In the genomic region with DNA sequence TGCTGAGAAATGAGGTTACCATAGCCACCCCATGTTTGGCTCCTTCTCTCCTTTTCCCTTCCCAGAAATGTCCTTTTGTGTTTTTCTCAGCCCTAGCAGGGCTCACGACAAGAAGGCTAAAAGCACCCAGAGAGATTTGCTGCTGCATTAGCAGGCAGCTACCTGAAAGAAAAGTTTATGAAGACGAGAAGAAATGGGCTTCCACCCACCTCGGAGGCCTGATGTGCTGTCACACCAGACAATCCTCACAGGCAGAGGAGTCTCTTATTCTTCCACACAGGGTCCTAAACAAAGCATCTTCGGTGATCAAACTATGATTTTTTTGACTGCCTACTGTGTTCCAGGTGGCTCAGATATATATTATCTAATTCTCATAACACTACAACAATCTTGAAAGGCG, we compare ENCODE assay signal across 32 cellular contexts.
"Had no signal": no experiment of that assay in that cellular context is flagged by ENCODE, and none has a peak within 500 bp of the region (broad histone marks: within the 10 kb centered on the region; RNA-seq: fewer than 3 reads in every experiment).

No MANE protein-coding gene starts in this region.

- ATAC-seq: activated CD8-positive, alpha-beta memory T cell treated with anti-CD3 and anti-CD28 coated beads, Interleukin-2, amount 10 ng/mL, durations not matched to agents 7 days and 5 days; activated CD8-positive, alpha-beta T cell treated with anti-CD3 and anti-CD28 coated beads, Interleukin-2, amount 10 ng/mL, durations not matched to agents 7 days and 5 days; activated naive CD8-positive, alpha-beta T cell treated with anti-CD3 and anti-CD28 coated beads, Interleukin-2, amount 50 U/mL, for 24 hours; body of pancreas had no signal

- H3K27me3 Mint-ChIP-seq: activated CD4-positive, alpha-beta T cell treated with anti-CD3 and anti-CD28 coated beads, Interleukin-2, amount 10 ng/mL, durations not matched to agents 24 days and 14 days; activated naive CD4-positive, alpha-beta T cell treated with anti-CD3 and anti-CD28 coated beads, Interleukin-2, amount 10 ng/mL, durations not matched to agents 7 days and 5 days; activated naive CD8-positive, alpha-beta T cell had no signal

- DNase-seq: activated B cell treated with CpG ODN at 0.5 μM for 24 hours; activated CD4-positive, alpha-beta memory T cell treated with anti-CD3 and anti-CD28 coated beads, Interleukin-2, amount 10 ng/mL, durations not matched to agents 7 days and 5 days; activated CD4-positive, alpha-beta T cell treated with anti-CD3 and anti-CD28 coated beads for 4 hours; activated CD4-positive, alpha-beta T cell treated with anti-CD3 and anti-CD28 coated beads, Interleukin-2, amount 10 ng/mL, durations not matched to agents 24 days and 14 days; activated CD4-positive, alpha-beta T cell treated with anti-CD3 and anti-CD28 coated beads, Interleukin-2, amount 50 U/mL, for 1 hour; activated CD4-positive, alpha-beta T cell treated with anti-CD3 and anti-CD28 coated beads, Interleukin-2, amount 50 U/mL, for 4 hours; activated CD4-positive, CD25-positive, alpha-beta regulatory T cell treated with anti-CD3 and anti-CD28 coated beads, Interleukin-2, amount 50 U/mL, for 72 hours; activated CD8-positive, alpha-beta memory T cell treated with anti-CD3 and anti-CD28 coated beads for 24 hours; activated CD8-positive, alpha-beta memory T cell treated with anti-CD3 and anti-CD28 coated beads, Interleukin-2, amount 10 ng/mL, durations not matched to agents 7 days and 5 days; activated CD8-positive, alpha-beta memory T cell treated with anti-CD3 and anti-CD28 coated beads, Interleukin-2, amount 50 U/mL, for 48 hours; activated CD8-positive, alpha-beta T cell treated with anti-CD3 and anti-CD28 coated beads, Interleukin-2, amount 10 ng/mL, durations not matched to agents 7 days and 5 days; activated effector memory CD4-positive, alpha-beta T cell treated with Interleukin-2 at 50 U/mL for 16 hours; activated gamma-delta T cell; activated naive CD4-positive, alpha-beta T cell treated with anti-CD3 and anti-CD28 coated beads, Interleukin-2, amount 10 ng/mL, durations not matched to agents 7 days and 5 days; activated naive CD4-positive, alpha-beta T cell treated with Interleukin-2 at 50 U/mL for 16 hours; activated naive CD8-positive, alpha-beta T cell treated with anti-CD3 and anti-CD28 coated beads, Interleukin-2, amount 10 ng/mL, durations not matched to agents 7 days and 5 days; activated naive CD8-positive, alpha-beta T cell treated with anti-CD3 and anti-CD28 coated beads, Interleukin-2, amount 50 U/mL, for 24 hours; activated T-cell treated with anti-CD3 and anti-CD28 coated beads, Interleukin-2, amount 50 U/mL, for 24 hours; activated T-cell treated with anti-CD3 and anti-CD28 coated beads, Interleukin-2, amount 50 U/mL, for 48 hours; amniotic stem cell; aorta; body of pancreas; cerebellar nuclear complex; T-helper 1 cell; T-helper 2 cell; T-helper 9 cell had no signal

- H3K27ac Mint-ChIP-seq: activated B cell treated with CpG ODN at 0.5 μM for 24 hours; activated CD4-positive, alpha-beta memory T cell treated with anti-CD3 and anti-CD28 coated beads, Interleukin-2, amount 10 ng/mL, durations not matched to agents 7 days and 5 days; activated CD4-positive, alpha-beta T cell treated with anti-CD3 and anti-CD28 coated beads, Interleukin-2, amount 10 ng/mL, durations not matched to agents 24 days and 14 days; activated CD8-positive, alpha-beta memory T cell treated with anti-CD3 and anti-CD28 coated beads, Interleukin-2, amount 10 ng/mL, durations not matched to agents 7 days and 5 days; activated CD8-positive, alpha-beta T cell treated with anti-CD3 and anti-CD28 coated beads, Interleukin-2, amount 10 ng/mL, durations not matched to agents 7 days and 5 days; activated naive CD4-positive, alpha-beta T cell treated with anti-CD3 and anti-CD28 coated beads, Interleukin-2, amount 10 ng/mL, durations not matched to agents 7 days and 5 days; activated naive CD4-positive, alpha-beta T cell treated with anti-CD3 and anti-CD28 coated beads, Interleukin-2, amount 50 U/mL, for 24 hours; activated naive CD8-positive, alpha-beta T cell; activated naive CD8-positive, alpha-beta T cell treated with anti-CD3 and anti-CD28 coated beads, Interleukin-2, amount 10 ng/mL, durations not matched to agents 7 days and 5 days; activated naive CD8-positive, alpha-beta T cell treated with anti-CD3 and anti-CD28 coated beads, Interleukin-2, amount 50 U/mL, for 24 hours; activated T-cell treated with anti-CD3 and anti-CD28 coated beads, Interleukin-2, amount 50 U/mL, for 24 hours; activated T-helper 2 cell treated with anti-CD3 and anti-CD28 coated beads, Interferon-gamma antibody, Interleukin-2, Interleukin-4, amounts not matched to agents 10 μg/mL and 5 μg/mL and 100 μg/mL, durations not matched to agents 14 hours and 24 hours and 36 hours; T-helper 1 cell treated with Interleukin-12 subunit alpha and Interleukin-12 subunit beta and Interleukin-4 antibody, amounts not matched to agents 30 μg/mL and 1 μg/mL, for 36 hours; T-helper 2 cell treated with Interferon-gamma antibody and Interleukin-4, amounts not matched to agents 5 μg/mL and 100 μg/mL, for 36 hours had no signal

- H3K4me1 Mint-ChIP-seq: activated B cell treated with CpG ODN at 0.5 μM for 24 hours; activated CD4-positive, alpha-beta memory T cell treated with anti-CD3 and anti-CD28 coated beads, Interleukin-2, amount 10 ng/mL, durations not matched to agents 7 days and 5 days; activated CD4-positive, alpha-beta T cell treated with anti-CD3 and anti-CD28 coated beads, Interleukin-2, amount 10 ng/mL, durations not matched to agents 24 days and 14 days; activated CD8-positive, alpha-beta memory T cell treated with anti-CD3 and anti-CD28 coated beads, Interleukin-2, amount 10 ng/mL, durations not matched to agents 7 days and 5 days; activated naive CD4-positive, alpha-beta T cell treated with anti-CD3 and anti-CD28 coated beads, Interleukin-2, amount 10 ng/mL, durations not matched to agents 7 days and 5 days; activated naive CD4-positive, alpha-beta T cell treated with anti-CD3 and anti-CD28 coated beads, Interleukin-2, amount 50 U/mL, for 24 hours; activated naive CD8-positive, alpha-beta T cell treated with anti-CD3 and anti-CD28 coated beads, Interleukin-2, amount 10 ng/mL, durations not matched to agents 7 days and 5 days; activated naive CD8-positive, alpha-beta T cell treated with anti-CD3 and anti-CD28 coated beads, Interleukin-2, amount 50 U/mL, for 24 hours; central memory CD8-positive, alpha-beta T cell had no signal

- H3K4me3 Mint-ChIP-seq: activated B cell treated with CpG ODN at 0.5 μM for 24 hours; activated CD4-positive, alpha-beta memory T cell treated with anti-CD3 and anti-CD28 coated beads, Interleukin-2, amount 10 ng/mL, durations not matched to agents 7 days and 5 days; activated CD4-positive, alpha-beta T cell treated with anti-CD3 and anti-CD28 coated beads, Interleukin-2, amount 10 ng/mL, durations not matched to agents 24 days and 14 days; activated CD8-positive, alpha-beta memory T cell treated with anti-CD3 and anti-CD28 coated beads, Interleukin-2, amount 10 ng/mL, durations not matched to agents 7 days and 5 days; activated CD8-positive, alpha-beta T cell treated with anti-CD3 and anti-CD28 coated beads, Interleukin-2, amount 10 ng/mL, durations not matched to agents 7 days and 5 days; activated naive CD4-positive, alpha-beta T cell treated with anti-CD3 and anti-CD28 coated beads, Interleukin-2, amount 10 ng/mL, durations not matched to agents 7 days and 5 days; activated naive CD4-positive, alpha-beta T cell treated with anti-CD3 and anti-CD28 coated beads, Interleukin-2, amount 50 U/mL, for 24 hours; activated naive CD8-positive, alpha-beta T cell; activated naive CD8-positive, alpha-beta T cell treated with anti-CD3 and anti-CD28 coated beads, Interleukin-2, amount 10 ng/mL, durations not matched to agents 7 days and 5 days; activated naive CD8-positive, alpha-beta T cell treated with anti-CD3 and anti-CD28 coated beads, Interleukin-2, amount 50 U/mL, for 24 hours; activated T-cell treated with anti-CD3 and anti-CD28 coated beads, Interleukin-2, amount 50 U/mL, for 24 hours; central memory CD8-positive, alpha-beta T cell; T-helper 1 cell treated with Interleukin-12 subunit alpha and Interleukin-12 subunit beta and Interleukin-4 antibody, amounts not matched to agents 30 μg/mL and 1 μg/mL, for 36 hours; T-helper 2 cell treated with Interferon-gamma antibody and Interleukin-4, amounts not matched to agents 5 μg/mL and 100 μg/mL, for 36 hours had no signal

- H3K9me3 Mint-ChIP-seq: activated B cell treated with CpG ODN at 0.5 μM for 24 hours; activated CD4-positive, alpha-beta memory T cell treated with anti-CD3 and anti-CD28 coated beads, Interleukin-2, amount 10 ng/mL, durations not matched to agents 7 days and 5 days; activated CD4-positive, alpha-beta T cell treated with anti-CD3 and anti-CD28 coated beads, Interleukin-2, amount 10 ng/mL, durations not matched to agents 24 days and 14 days; activated naive CD4-positive, alpha-beta T cell treated with anti-CD3 and anti-CD28 coated beads, Interleukin-2, amount 10 ng/mL, durations not matched to agents 7 days and 5 days; activated naive CD4-positive, alpha-beta T cell treated with anti-CD3 and anti-CD28 coated beads, Interleukin-2, amount 50 U/mL, for 24 hours; activated naive CD8-positive, alpha-beta T cell treated with anti-CD3 and anti-CD28 coated beads, Interleukin-2, amount 10 ng/mL, durations not matched to agents 7 days and 5 days; activated naive CD8-positive, alpha-beta T cell treated with anti-CD3 and anti-CD28 coated beads, Interleukin-2, amount 50 U/mL, for 24 hours; activated T-cell treated with anti-CD3 and anti-CD28 coated beads, Interleukin-2, amount 50 U/mL, for 24 hours; activated T-helper 2 cell treated with anti-CD3 and anti-CD28 coated beads, Interferon-gamma antibody, Interleukin-2, Interleukin-4, amounts not matched to agents 10 μg/mL and 5 μg/mL and 100 μg/mL, durations not matched to agents 14 hours and 24 hours and 36 hours; central memory CD8-positive, alpha-beta T cell; T-helper 1 cell treated with Interleukin-12 subunit alpha and Interleukin-12 subunit beta and Interleukin-4 antibody, amounts not matched to agents 30 μg/mL and 1 μg/mL, for 36 hours; T-helper 2 cell treated with Interferon-gamma antibody and Interleukin-4, amounts not matched to agents 5 μg/mL and 100 μg/mL, for 36 hours had no signal

- H3K36me3 Mint-ChIP-seq: activated CD8-positive, alpha-beta memory T cell treated with anti-CD3 and anti-CD28 coated beads, Interleukin-2, amount 10 ng/mL, durations not matched to agents 7 days and 5 days; activated naive CD4-positive, alpha-beta T cell treated with anti-CD3 and anti-CD28 coated beads, Interleukin-2, amount 10 ng/mL, durations not matched to agents 7 days and 5 days; activated naive CD4-positive, alpha-beta T cell treated with anti-CD3 and anti-CD28 coated beads, Interleukin-2, amount 50 U/mL, for 24 hours; activated naive CD8-positive, alpha-beta T cell; activated naive CD8-positive, alpha-beta T cell treated with anti-CD3 and anti-CD28 coated beads, Interleukin-2, amount 10 ng/mL, durations not matched to agents 7 days and 5 days had no signal
